ENCODE assay signal across 1 cellular context in genomic region chr3:11331101-11331500, GRCh38.
TF ChIP-seq lines count a peak whose summit lies in the region.

No MANE protein-coding gene starts in this region.

TF ChIP-seq in HEK293T, 16 proteins besides CTCF, POLR2A, EP300 and RAD21 (continued from another document):
- TF ChIP-seq FOXA1 (IDR thresholded peaks at IDR 0.05) (no peak), L3MBTL2 (conservative IDR thresholded peaks at IDR 0.05) (no peak), SUZ12 (IDR thresholded peaks at IDR 0.05) (no peak), ARNT (IDR thresholded peaks at IDR 0.05) (no peak), FOXM1 (IDR thresholded peaks at IDR 0.05; ENCODE audit: borderline replicate concordance) (no peak)
